Comparison of ENCODE assay signal across 8 cellular contexts in genomic region chr19:18194208-18194530, GRCh38. TPM values are rescaled to one million over a fixed set of nuclear protein-coding genes. Genes with fewer than 3 reads are reported as not detected.
DNase-seq lines count a peak whose midpoint lies in the region; ATAC-seq and TF ChIP-seq lines count a peak whose summit lies in the region.
"Had no signal": no experiment of that assay in that cellular context is flagged by ENCODE, and none has a peak within 500 bp of the region (broad histone marks: within the 10 kb centered on the region; RNA-seq: fewer than 3 reads in every experiment).

No MANE protein-coding gene starts in this region.

- TF ChIP-seq CTCF in GM23338 (conservative IDR thresholded peaks at IDR 0.05; ENCODE audit: low read depth in 2 of 2) (no peak), SU-DHL-6 (IDR thresholded peaks at IDR 0.05; ENCODE audit: insufficient read depth, low read length, poor library complexity, severe bottlenecking) (no peak), fibroblast of pulmonary artery (IDR thresholded peaks at IDR 0.05; ENCODE audit: low read length, missing control alignments) (no peak)

- peaks cover 11% of the 10 kb centered on the region; the same call in 1 of the 2 replicates for H3K4me1 ChIP-seq in GM23338 (ENCODE audit: insufficient read depth)
- peaks cover 15% of the 10 kb centered on the region for H3K4me1 ChIP-seq in skeletal muscle satellite cell (ENCODE audit: control insufficient read depth, insufficient read depth, low read length)

- H3K9me3 Mint-ChIP-seq in GM23338 = peaks cover 4% of the 10 kb centered on the region; the same call in 1 of the 3 replicates

- peaks cover 3% of the 10 kb centered on the region; the same call in 1 of the 2 replicates for H3K36me3 ChIP-seq in GM23338 (ENCODE audit: insufficient read depth)
- no peaks in the 10 kb centered on the region for H3K36me3 ChIP-seq in SU-DHL-6 (ENCODE audit: low read length)
- peaks cover 8% of the 10 kb centered on the region for H3K36me3 ChIP-seq in skeletal muscle satellite cell (ENCODE audit: insufficient read depth, low read length)

- peaks cover 18% of the 10 kb centered on the region; the same call in 2 of the 3 replicates for H3K4me1 Mint-ChIP-seq in GM23338

- no peak for ATAC-seq in GM23338

- H3K4me2 ChIP-seq in GM23338 (peak overlapping the region; percentile 95), SU-DHL-6 (ENCODE audit: low read depth, low read length, poor library complexity, severe bottlenecking) (peak overlapping the region; percentile 82), skeletal muscle satellite cell (ENCODE audit: low read length) (peak overlapping the region; percentile 95)

- H4K20me1 ChIP-seq in GM23338 (replicated peaks; ENCODE audit: insufficient read depth) = peaks cover 19% of the 10 kb centered on the region
- H4K20me1 ChIP-seq in SU-DHL-6 (ENCODE audit: low read depth, low read length) = no peaks in the 10 kb centered on the region; the same call in 1 of the 2 replicates

- H3F3A ChIP-seq in GM23338 (replicated peaks; ENCODE audit: low read depth) (peaks cover 21% of the 10 kb centered on the region; the same call in 1 of the 2 replicates), SU-DHL-6 (ENCODE audit: insufficient read depth) (peaks cover 27% of the 10 kb centered on the region)

- H3K4me3 Mint-ChIP-seq in GM23338 = peak overlapping the region; percentile 89

- H3K4me3 ChIP-seq in GM23338 (peak overlapping the region; percentile 96), SU-DHL-6 (ENCODE audit: insufficient read depth, low read length, poor library complexity, severe bottlenecking) (peak overlapping the region; percentile 96), fibroblast of pulmonary artery (replicated peaks; ENCODE audit: low read depth, low read length) (peak overlapping the region; percentile 82), skeletal muscle satellite cell (ENCODE audit: low read length) (peak overlapping the region; percentile 84)

- H3K9ac ChIP-seq in SU-DHL-6 (ENCODE audit: low read length) (peak overlapping the region; percentile 96), skeletal muscle satellite cell (ENCODE audit: low read depth, low read length) (peak overlapping the region; percentile 87)

- no peaks in the 10 kb centered on the region for H3K9me3 ChIP-seq in SU-DHL-6 (ENCODE audit: insufficient read depth, low read length)
- no peaks in the 10 kb centered on the region for H3K9me3 ChIP-seq in skeletal muscle satellite cell (replicated peaks; ENCODE audit: low read length)

- H3K36me3 Mint-ChIP-seq in GM23338 (ENCODE audit: low read depth) = peaks cover 24% of the 10 kb centered on the region

- H3K9me2 ChIP-seq in GM23338 (ENCODE audit: insufficient read depth) (no peaks in the 10 kb centered on the region), SU-DHL-6 (replicated peaks; ENCODE audit: insufficient read depth, low read length) (no peaks in the 10 kb centered on the region)

- H3K27me3 Mint-ChIP-seq in GM23338 (ENCODE audit: insufficient read depth, low read depth, poor library complexity) = peaks cover 18% of the 10 kb centered on the region

- H3K27me3 ChIP-seq in GM23338 (ENCODE audit: insufficient read depth) = no peaks in the 10 kb centered on the region
- no peaks in the 10 kb centered on the region for H3K27me3 ChIP-seq in SU-DHL-6 (ENCODE audit: low read length)
- no peaks in the 10 kb centered on the region for H3K27me3 ChIP-seq in skeletal muscle satellite cell (ENCODE audit: control insufficient read depth, insufficient read depth, low read length)

- H2AFZ ChIP-seq in GM23338 = no peak overlapping the region
- no peak overlapping the region for H2AFZ ChIP-seq in SU-DHL-6 (ENCODE audit: low read depth, low read length, severe bottlenecking)

- DNase-seq in GM23338 (ENCODE audit: low spot score) (no peak), fibroblast of pulmonary artery (ENCODE audit: low read depth) (no peak), SK-N-DZ (ENCODE audit: low spot score) (no peak), GOT3 (lab: John Stamatoyannopoulos, UW) (no peak)
- no peak for DNase-seq in NK-92 treated with Interleukin-12 subunit alpha and Interleukin-12 subunit beta, amount 100 ng/mL, for 24 hours (lab: John Stamatoyannopoulos, UW)
- DNase-seq: NCI-H510A treated with DMSO at 0.1 percent for 48 hours had no signal

- H3K27ac ChIP-seq in GM23338 (ENCODE audit: low read depth) = no peak overlapping the region
- H3K27ac ChIP-seq in SU-DHL-6 (ENCODE audit: low read depth, low read length) = no peak overlapping the region

- H3K27ac Mint-ChIP-seq in GM23338 = 0 out of 2 replicates have a peak overlapping the region, but pooled peaks have one; percentile 93

- peaks cover 6% of the 10 kb centered on the region for H3K79me2 ChIP-seq in GM23338 (replicated peaks; ENCODE audit: insufficient read depth)
- peaks cover 10% of the 10 kb centered on the region for H3K79me2 ChIP-seq in SU-DHL-6 (ENCODE audit: insufficient read depth, low read length)

TF ChIP-seq in GM23338, 12 proteins besides CTCF, POLR2A, EP300 and RAD21 (continues in another document):
- no peak for TF ChIP-seq ZNF114 (CRISPR knock-in tag; IDR thresholded peaks at IDR 0.05)

RNA-seq across cellular contexts. Expression of gene MPV17L2, which starts 1.2 kb away (rescaled TPM):
- total RNA-seq in GM23338 (2014; rRNA removed; shearing (Covaris generic)) = 41.9 and 81.3 TPM in 2 replicates
- 38.7 and 40.2 TPM in 2 replicates for polyA plus RNA-seq in GM23338 (2016; fragmentation: Nextera tagmentation; extraction: Ambion mirVana)
- 9.9 and 12.9 TPM in 2 replicates for total RNA-seq in skeletal muscle satellite cell (2012; rRNA removed)
- polyA plus RNA-seq in SK-N-DZ (2014; cell fraction: cytosol; rRNA removed) = 17.6 and 47.1 TPM in 2 replicates
- polyA plus RNA-seq in SK-N-DZ (2014; cell fraction: nucleus; rRNA removed) = 18.9 and 19.8 TPM in 2 replicates

RNA-seq across cellular contexts. Expression of gene RAB3A, which starts 9.7 kb away (rescaled TPM):
- total RNA-seq in GM23338 (2014; rRNA removed; shearing (Covaris generic)) = 9.7 and 11.6 TPM in 2 replicates
- polyA plus RNA-seq in GM23338 (2016; fragmentation: Nextera tagmentation; extraction: Ambion mirVana) = 20.3 and 24.1 TPM in 2 replicates
- total RNA-seq in skeletal muscle satellite cell (2012; rRNA removed) = 1.0 and 2.0 TPM in 2 replicates
- 12.2 and 15.0 TPM in 2 replicates for polyA plus RNA-seq in SK-N-DZ (2014; cell fraction: cytosol; rRNA removed)
- 5.6 and 15.2 TPM in 2 replicates for polyA plus RNA-seq in SK-N-DZ (2014; cell fraction: nucleus; rRNA removed)

RNA-seq across cellular contexts. Expression of gene IFI30, which starts 20.6 kb away (rescaled TPM):
- total RNA-seq in GM23338 (2014; rRNA removed; shearing (Covaris generic)) = 17.1 and 27.4 TPM in 2 replicates
- polyA plus RNA-seq in GM23338 (2016; fragmentation: Nextera tagmentation; extraction: Ambion mirVana) = 31.9 and 34.4 TPM in 2 replicates
- 72.0 and 80.6 TPM in 2 replicates for total RNA-seq in skeletal muscle satellite cell (2012; rRNA removed)
- polyA plus RNA-seq in SK-N-DZ (2014; cell fraction: cytosol; rRNA removed) = 2.7 and 11.0 TPM in 2 replicates
- 0.72 and 1.1 TPM in 2 replicates for polyA plus RNA-seq in SK-N-DZ (2014; cell fraction: nucleus; rRNA removed)

RNA-seq across cellular contexts. Expression of gene PDE4C, which starts 32.1 kb away (rescaled TPM):
- 3.6 and 7.1 TPM in 2 replicates for total RNA-seq in GM23338 (2014; rRNA removed; shearing (Covaris generic))
- 1.6 and 2.5 TPM in 2 replicates for polyA plus RNA-seq in GM23338 (2016; fragmentation: Nextera tagmentation; extraction: Ambion mirVana)
- 0.44 and 2.0 TPM in 2 replicates for total RNA-seq in skeletal muscle satellite cell (2012; rRNA removed)
- polyA plus RNA-seq in SK-N-DZ (2014; cell fraction: cytosol; rRNA removed) = 9.0 and 9.9 TPM in 2 replicates
- polyA plus RNA-seq in SK-N-DZ (2014; cell fraction: nucleus; rRNA removed) = 49.1 and 53.2 TPM in 2 replicates

RNA-seq across cellular contexts. Expression of gene PIK3R2, which starts 41.2 kb away (rescaled TPM):
- 37.1 and 66.6 TPM in 2 replicates for total RNA-seq in GM23338 (2014; rRNA removed; shearing (Covaris generic))
- 8.5 and 9.8 TPM in 2 replicates for polyA plus RNA-seq in GM23338 (2016; fragmentation: Nextera tagmentation; extraction: Ambion mirVana)
- 19.8 and 22.5 TPM in 2 replicates for total RNA-seq in skeletal muscle satellite cell (2012; rRNA removed)
- polyA plus RNA-seq in SK-N-DZ (2014; cell fraction: cytosol; rRNA removed) = 24.1 and 30.3 TPM in 2 replicates
- 17.4 and 26.3 TPM in 2 replicates for polyA plus RNA-seq in SK-N-DZ (2014; cell fraction: nucleus; rRNA removed)
